Comparison of ENCODE assay signal across 8 cellular contexts in genomic region chr15:87477759-87478687, GRCh38.
DNase-seq lines count a peak whose midpoint lies in the region; ATAC-seq and TF ChIP-seq lines count a peak whose summit lies in the region.

No MANE protein-coding gene starts in this region.

- no peaks in the 10 kb centered on the region for H3K9me3 ChIP-seq in neural cell (ENCODE audit: low read length)
- no peaks in the 10 kb centered on the region for H3K9me3 ChIP-seq in CD4-positive, alpha-beta T cell (ENCODE audit: control insufficient read depth, low read length)

- no peaks in the 10 kb centered on the region for H3K36me3 Mint-ChIP-seq in CD4-positive, alpha-beta T cell (ENCODE audit: low read depth)

- peak; percentile 29 for TF ChIP-seq CTCF in neural cell (IDR thresholded peaks at IDR 0.05; ENCODE audit: poor library complexity, severe bottlenecking)
- no peak for TF ChIP-seq CTCF in CD4-positive, alpha-beta T cell (IDR thresholded peaks at IDR 0.05)

- H3K4me1 Mint-ChIP-seq in CD4-positive, alpha-beta T cell (ENCODE audit: low read depth) = no peaks in the 10 kb centered on the region

- no peak for TF ChIP-seq RAD21 in neural cell (conservative IDR thresholded peaks at IDR 0.05)

- no peaks in the 10 kb centered on the region for H3K79me2 ChIP-seq in neural cell (replicated peaks; ENCODE audit: insufficient read depth, low read length)

- ATAC-seq in CD4-positive, alpha-beta T cell (ENCODE audit: poor library complexity) = no peak
- ATAC-seq in HG03378 (IDR thresholded peaks at IDR 0.05; ENCODE audit: unreplicated experiment) (no peak), HG02642 (IDR thresholded peaks at IDR 0.05; ENCODE audit: poor library complexity, unreplicated experiment) (no peak)

- no peaks in the 10 kb centered on the region for H4K20me1 ChIP-seq in neural cell (ENCODE audit: insufficient read depth)

- DNase-seq in Daoy (ENCODE audit: low read depth) = peak; percentile 59
- DNase-seq in NCI-H510A treated with DMSO at 0.1 percent for 48 hours (lab: John Stamatoyannopoulos, UW) = peak; percentile 76
- peak; percentile 59 for DNase-seq in epidermal melanocyte (ENCODE audit: insufficient read length, low spot score)
- DNase-seq in CD4-positive, alpha-beta T cell = no peak
- DNase-seq in posterior vena cava (ENCODE audit: low spot score) = no peak

- peak overlapping the region; percentile 63 for H3K27ac ChIP-seq in neural cell (ENCODE audit: low read length)
- H3K27ac ChIP-seq in CD4-positive, alpha-beta T cell (ENCODE audit: low read depth, low read length) = no peak overlapping the region

- H3K9me3 Mint-ChIP-seq in CD4-positive, alpha-beta T cell = no peaks in the 10 kb centered on the region

- H3F3A ChIP-seq in neural cell (ENCODE audit: insufficient read depth, low read length, poor library complexity, severe bottlenecking) = no peaks in the 10 kb centered on the region

- no peaks in the 10 kb centered on the region for H3K27me3 ChIP-seq in neural cell (ENCODE audit: insufficient read depth, low read depth, low read length)
- peaks cover 9% of the 10 kb centered on the region for H3K27me3 ChIP-seq in CD4-positive, alpha-beta T cell (ENCODE audit: control insufficient read depth, insufficient read depth, low read length)

- no peaks in the 10 kb centered on the region for H3K9me2 ChIP-seq in neural cell (ENCODE audit: insufficient read depth, low read length)

- H3K27me3 Mint-ChIP-seq in CD4-positive, alpha-beta T cell = peaks cover 12% of the 10 kb centered on the region

- intact Hi-C loops in CD4-positive, alpha-beta T cell (cut with DNase I, micrococcal nuclease) = no loop called here
- intact Hi-C loops in posterior vena cava (cut with DNase I) = no loop called here

- peak; percentile 34 for TF ChIP-seq EP300 in neural cell (conservative IDR thresholded peaks at IDR 0.05; ENCODE audit: poor library complexity, severe bottlenecking)

- POLR2A ChIA-PET in CD4-positive, alpha-beta T cell (lab: Charles Lee) = no interaction called here

- CTCF ChIA-PET in CD4-positive, alpha-beta T cell (lab: Charles Lee) = no interaction called here

- peak overlapping the region; percentile 25 for H3K4me2 ChIP-seq in neural cell (ENCODE audit: low read length)

- peak overlapping the region; percentile 16 for H3K4me3 ChIP-seq in neural cell (ENCODE audit: low read length)

- H3K9ac ChIP-seq in neural cell (ENCODE audit: low read length) = peak overlapping the region; percentile 18

- no peaks in the 10 kb centered on the region for H3K36me3 ChIP-seq in neural cell (ENCODE audit: insufficient read depth, low read length)

- peak overlapping the region; percentile 24 for H2AFZ ChIP-seq in neural cell (ENCODE audit: low read depth, low read length)

- no peak overlapping the region for H3K4me3 Mint-ChIP-seq in CD4-positive, alpha-beta T cell

- H3K27ac Mint-ChIP-seq in CD4-positive, alpha-beta T cell = no peak overlapping the region

TF ChIP-seq in neural cell, 6 proteins besides CTCF, POLR2A, EP300 and RAD21:
- peak; percentile 33 for TF ChIP-seq REST (IDR thresholded peaks at IDR 0.05; ENCODE audit: borderline replicate concordance)
- no peak for TF ChIP-seq MXI1 (conservative IDR thresholded peaks at IDR 0.05; ENCODE audit: poor library complexity, severe bottlenecking)

Comparison
In these comparisons a context has a peak if more than half of its experiments do, and no peak if none do; other contexts are left out.
1. DNase-seq: peak in Daoy (single experiment), NCI-H510A treated with DMSO at 0.1 percent for 48 hours (single experiment) and epidermal melanocyte (single experiment); none in CD4-positive, alpha-beta T cell (0 of 10) and posterior vena cava (single experiment).